In the genomic region with DNA sequence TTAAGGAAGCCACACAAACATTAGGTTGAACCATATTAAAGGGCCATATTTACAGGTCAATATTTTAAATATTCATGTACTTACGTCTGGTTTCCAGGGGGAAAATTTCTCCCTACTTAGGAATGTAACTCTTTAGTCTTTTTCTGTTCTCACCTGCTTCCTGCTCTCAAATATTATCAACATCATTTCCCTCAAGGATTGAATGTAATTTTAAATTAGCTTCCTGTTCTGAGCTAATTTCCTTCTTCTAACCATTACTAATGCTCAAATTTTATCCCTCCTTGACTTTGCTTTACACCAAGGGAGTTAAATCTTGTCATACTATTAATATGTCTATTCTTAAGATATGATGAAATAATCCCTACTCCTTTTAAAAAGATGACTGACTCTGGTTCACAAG, we compare ENCODE assay signal across 2 cellular contexts.
TF ChIP-seq lines count a peak whose summit lies in the region.

No MANE protein-coding gene starts in this region.

TF ChIP-seq in A549, 52 proteins besides CTCF, POLR2A, EP300 and RAD21:
- TF ChIP-seq, protein P1, sequence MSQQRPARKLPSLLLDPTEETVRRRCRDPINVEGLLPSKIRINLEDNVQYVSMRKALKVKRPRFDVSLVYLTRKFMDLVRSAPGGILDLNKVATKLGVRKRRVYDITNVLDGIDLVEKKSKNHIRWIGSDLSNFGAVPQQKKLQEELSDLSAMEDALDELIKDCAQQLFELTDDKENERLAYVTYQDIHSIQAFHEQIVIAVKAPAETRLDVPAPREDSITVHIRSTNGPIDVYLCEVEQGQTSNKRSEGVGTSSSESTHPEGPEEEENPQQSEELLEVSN (IDR thresholded peaks at IDR 0.05; ENCODE audit: borderline replicate concordance, low read depth): no peak
- TF ChIP-seq ZFP36 (IDR thresholded peaks at IDR 0.05; ENCODE audit: borderline replicate concordance, partially characterized antibody) (no peak), HOXB13 (CRISPR knock-in tag; IDR thresholded peaks at IDR 0.05; ENCODE audit: low read depth) (no peak), CHD2 (IDR thresholded peaks at IDR 0.05; ENCODE audit: low read length, partially characterized antibody) (no peak), CHD4 (IDR thresholded peaks at IDR 0.05; ENCODE audit: borderline replicate concordance) (no peak)

TF ChIP-seq in endothelial cell of umbilical vein, 7 proteins besides CTCF, POLR2A, EP300 and RAD21:
- no peak for TF ChIP-seq FOS (IDR thresholded peaks at IDR 0.05; ENCODE audit: borderline replicate concordance, insufficient read depth, low read length)
- TF ChIP-seq JUN (IDR thresholded peaks at IDR 0.05; ENCODE audit: borderline replicate concordance, insufficient read depth, insufficient read length, low read depth): peak; percentile 54
